In genomic region chr20:20226554-20226953, GRCh38 we compare ENCODE assay signal across 18 cellular contexts.
"Had no signal": no experiment of that assay in that cellular context is flagged by ENCODE, and none has a peak within 500 bp of the region (broad histone marks: within the 10 kb centered on the region; RNA-seq: fewer than 3 reads in every experiment).

No MANE protein-coding gene starts in this region.

- H3K36me3 Mint-ChIP-seq: IgD-negative memory B cell had no signal

- H3K4me3 Mint-ChIP-seq: IgD-negative memory B cell had no signal

- H3K4me1 Mint-ChIP-seq: IgD-negative memory B cell had no signal

- ATAC-seq: K562 had no signal

- DNase-seq: Kasumi-1, MM.1S, NCI-H1436, NCI-H187, NCI-H2029, NCI-H2081 treated with DMSO at 0.1 percent for 48 hours, NCI-H2171, NCI-H226, NCI-H446, NCI-H510A, NCI-H524 treated with DMSO at 0.1 percent for 48 hours, NCI-H69, NCI-H774, SHP77 treated with DMSO at 0.1 percent for 48 hours, SJCRH30 had no signal

- H3K4me3 ChIP-seq: K562, SJCRH30, SK-N-MC had no signal

- H3K27ac Mint-ChIP-seq: IgD-negative memory B cell had no signal
